In genomic region chr7:120733143-120733542, GRCh38 we compare ENCODE assay signal across 12 cellular contexts.
DNase-seq lines count a peak whose midpoint lies in the region; FAIRE-seq and TF ChIP-seq lines count a peak whose summit lies in the region.
"Had no signal": no experiment of that assay in that cellular context is flagged by ENCODE, and none has a peak within 500 bp of the region (broad histone marks: within the 10 kb centered on the region; RNA-seq: fewer than 3 reads in every experiment).

No MANE protein-coding gene starts in this region.

- H3K36me3 ChIP-seq in tibial artery (no peaks in the 10 kb centered on the region), colonic mucosa (no peaks in the 10 kb centered on the region)
- H3K36me3 ChIP-seq: prostate gland had no signal

- TF ChIP-seq CTCF in epithelial cell of esophagus (IDR thresholded peaks at IDR 0.05; ENCODE audit: insufficient read depth, low read depth, low read length, missing control alignments): peak; percentile 16
- no peak for TF ChIP-seq CTCF in tibial artery (IDR thresholded peaks at IDR 0.05)
- TF ChIP-seq CTCF in colonic mucosa (IDR thresholded peaks at IDR 0.05): no peak

- H3K27me3 ChIP-seq in tibial artery: no peaks in the 10 kb centered on the region
- H3K27me3 ChIP-seq in colonic mucosa: no peaks in the 10 kb centered on the region

- H3K27ac ChIP-seq in tibial artery (no peak overlapping the region), colonic mucosa (no peak overlapping the region)
- H3K27ac ChIP-seq: prostate gland had no signal

- DNase-seq in DMS53 (lab: John Stamatoyannopoulos, UW) (peak; percentile 54), NCI-H69 (lab: John Stamatoyannopoulos, UW) (peak; percentile 77), epithelial cell of esophagus (ENCODE audit: low read depth) (peak; percentile 45), non-pigmented ciliary epithelial cell (ENCODE audit: low read depth) (peak; percentile 77), GM12892 (ENCODE audit: insufficient read length) (no peak), tibial artery (no peak), NCI-H187 (lab: John Stamatoyannopoulos, UW) (no peak), colonic mucosa (no peak)
- DNase-seq: activated CD4-positive, CD25-positive, alpha-beta regulatory T cell treated with anti-CD3 and anti-CD28 coated beads, Interleukin-2, amount 50 U/mL, for 72 hours; NCI-H2081; stimulated activated naive CD8-positive, alpha-beta T cell treated with anti-CD3 and anti-CD28 coated beads, Interleukin-15, amount 100 ng/mL, for 72 hours had no signal

- H3K4me1 ChIP-seq in tibial artery: no peaks in the 10 kb centered on the region
- H3K4me1 ChIP-seq in colonic mucosa: no peaks in the 10 kb centered on the region
- H3K4me1 ChIP-seq: prostate gland had no signal

- no peak overlapping the region for H3K9ac ChIP-seq in colonic mucosa (ENCODE audit: low read depth in 2 of 2, low read length in 2 of 2)

- H3K4me3 ChIP-seq in epithelial cell of esophagus (ENCODE audit: low read length) (no peak overlapping the region), tibial artery (no peak overlapping the region), colonic mucosa (no peak overlapping the region)
- H3K4me3 ChIP-seq: prostate gland had no signal

- H3K9me3 ChIP-seq in tibial artery (no peaks in the 10 kb centered on the region), colonic mucosa (no peaks in the 10 kb centered on the region)
- H3K9me3 ChIP-seq: prostate gland had no signal

- no peak for FAIRE-seq in GM12892 (lab: Jason Lieb, UNC)

- intact Hi-C loops in tibial artery (cut with DNase I; ENCODE audit: low total_unique reads) (no loop called here), colonic mucosa (cut with DNase I) (no loop called here)

- TF ChIP-seq POLR2A in GM12892 (IDR thresholded peaks at IDR 0.05; ENCODE audit: low read depth, low read length): no peak

Comparison
In these comparisons a context has a peak if more than half of its experiments do, and no peak if none do; other contexts are left out.
1. DNase-seq: peak in DMS53 (single experiment), NCI-H69 (single experiment), epithelial cell of esophagus (single experiment) and non-pigmented ciliary epithelial cell (single experiment); none in GM12892 (single experiment), tibial artery (0 of 2), NCI-H187 (0 of 2) and colonic mucosa (single experiment).